ENCODE assay signal across 8 cellular contexts in genomic region chrX:47193475-47194241, GRCh38. TPM values are rescaled to one million over a fixed set of nuclear protein-coding genes. Genes with fewer than 3 reads are reported as not detected.
DNase-seq lines count a peak whose midpoint lies in the region; ATAC-seq, FAIRE-seq and TF ChIP-seq lines count a peak whose summit lies in the region.

TSS of gene UBA1 (plus strand) at chrX:47193829. CDS start at chrX:47198803, 4,974 bp downstream.

- peaks cover 26% of the 10 kb centered on the region for H3F3A ChIP-seq in SU-DHL-6 (ENCODE audit: insufficient read depth)

- H3K27me3 ChIP-seq in SU-DHL-6 (ENCODE audit: low read length) (no peaks in the 10 kb centered on the region), pancreas (peaks cover 0 to 3% (median 0%) of the 10 kb centered on the region in 4 donors), tibial artery (no peaks in the 10 kb centered on the region)

- TF ChIP-seq CTCF in GM12864 (IDR thresholded peaks at IDR 0.05; ENCODE audit: low read depth, low read length, missing control alignments) = peak; percentile 60
- peak; percentile 35 for TF ChIP-seq CTCF in SU-DHL-6 (IDR thresholded peaks at IDR 0.05; ENCODE audit: insufficient read depth, low read length, poor library complexity, severe bottlenecking)
- TF ChIP-seq CTCF in glutamatergic neuron (IDR thresholded peaks at IDR 0.05; ENCODE audit: partially characterized antibody, unreplicated experiment) = peak; percentile 80
- peak; percentile 79 to 95 (median 90) for TF ChIP-seq CTCF in pancreas (IDR thresholded peaks at IDR 0.05)
- peak; percentile 53 to 79 for TF ChIP-seq CTCF in tibial artery (IDR thresholded peaks at IDR 0.05)

- H3K27ac ChIP-seq in SU-DHL-6 (ENCODE audit: low read depth, low read length) (peak within 1 kb of the TSS; percentile 93), pancreas (peak within 1 kb of the TSS; percentile 80 to 91 (median 84)), tibial artery (peak within 1 kb of the TSS; percentile 96 to 98)

- no peaks in the 10 kb centered on the region for H3K27me3 Mint-ChIP-seq in activated naive CD8-positive, alpha-beta T cell treated with anti-CD3 and anti-CD28 coated beads, Interleukin-2, amount 10 ng/mL, durations not matched to agents 7 days and 5 days
- peaks cover 3% of the 10 kb centered on the region for H3K27me3 Mint-ChIP-seq in glutamatergic neuron (ENCODE audit: unreplicated experiment)

- H3K36me3 Mint-ChIP-seq in activated naive CD8-positive, alpha-beta T cell treated with anti-CD3 and anti-CD28 coated beads, Interleukin-2, amount 10 ng/mL, durations not matched to agents 7 days and 5 days = peaks cover 7% of the 10 kb centered on the region
- no peaks in the 10 kb centered on the region for H3K36me3 Mint-ChIP-seq in glutamatergic neuron (ENCODE audit: unreplicated experiment)

- H3K4me2 ChIP-seq in SU-DHL-6 (ENCODE audit: low read depth, low read length, poor library complexity, severe bottlenecking) = peak within 1 kb of the TSS; percentile 91

- H3K4me3 Mint-ChIP-seq in activated naive CD8-positive, alpha-beta T cell treated with anti-CD3 and anti-CD28 coated beads, Interleukin-2, amount 10 ng/mL, durations not matched to agents 7 days and 5 days = peak within 1 kb of the TSS; percentile 95
- H3K4me3 Mint-ChIP-seq in glutamatergic neuron (ENCODE audit: unreplicated experiment) = peak within 1 kb of the TSS; percentile 96

- no peaks in the 10 kb centered on the region for H4K20me1 ChIP-seq in SU-DHL-6 (ENCODE audit: low read depth, low read length)

- H3K79me2 ChIP-seq in SU-DHL-6 (ENCODE audit: insufficient read depth, low read length) = peaks cover 53% of the 10 kb centered on the region

- no peaks in the 10 kb centered on the region for H3K9me3 ChIP-seq in SU-DHL-6 (ENCODE audit: insufficient read depth, low read length)
- H3K9me3 ChIP-seq in pancreas = no peaks in the 10 kb centered on the region
- no peaks in the 10 kb centered on the region for H3K9me3 ChIP-seq in tibial artery

- H3K4me3 ChIP-seq in GM12864 (ENCODE audit: low read depth, low read length) (peak within 1 kb of the TSS; percentile 82), SU-DHL-6 (ENCODE audit: insufficient read depth, low read length, poor library complexity, severe bottlenecking) (peak within 1 kb of the TSS; percentile 99), pancreas (peak within 1 kb of the TSS; percentile 70 to 93 (median 90)), tibial artery (peak within 1 kb of the TSS; percentile 79 to 88)

- H3K27ac Mint-ChIP-seq in activated naive CD8-positive, alpha-beta T cell treated with anti-CD3 and anti-CD28 coated beads, Interleukin-2, amount 10 ng/mL, durations not matched to agents 7 days and 5 days = peak within 1 kb of the TSS; percentile 98
- H3K27ac Mint-ChIP-seq in glutamatergic neuron (ENCODE audit: unreplicated experiment) = peak within 1 kb of the TSS; percentile 96

- H3K9me3 Mint-ChIP-seq in activated naive CD8-positive, alpha-beta T cell treated with anti-CD3 and anti-CD28 coated beads, Interleukin-2, amount 10 ng/mL, durations not matched to agents 7 days and 5 days = no peaks in the 10 kb centered on the region
- H3K9me3 Mint-ChIP-seq in glutamatergic neuron (ENCODE audit: unreplicated experiment) = peaks cover 8% of the 10 kb centered on the region

- H3K9me2 ChIP-seq in SU-DHL-6 (replicated peaks; ENCODE audit: insufficient read depth, low read length) = no peaks in the 10 kb centered on the region

- H3K4me1 ChIP-seq in pancreas = peaks cover 0 to 31% (median 15%) of the 10 kb centered on the region in 3 donors
- peaks cover 0 to 59% (median 34%) of the 10 kb centered on the region in 4 donors for H3K4me1 ChIP-seq in tibial artery

- intact Hi-C loops in pancreas (cut with DNase I) = loop anchor here in 2 of 3 donors (5.0 to 10.0 kb wide), 2 partner anchors 181 to 194 kb away; partner anchors contain the start of gene ZNF157 (in 1 of the 2)
- intact Hi-C loops in tibial artery (cut with DNase I; ENCODE audit: low total_unique reads) = loop anchor here (5.0 to 10.0 kb wide), 2 partner anchors 189 to 451 kb away; no protein-coding TSS in a partner anchor

- DNase-seq in GM12864 (ENCODE audit: low read depth) = peak; percentile 85
- DNase-seq in NCI-H128 (lab: John Stamatoyannopoulos, UW; ENCODE audit: unreplicated experiment) = peak; percentile 97
- DNase-seq in activated naive CD8-positive, alpha-beta T cell treated with anti-CD3 and anti-CD28 coated beads, Interleukin-2, amount 10 ng/mL, durations not matched to agents 7 days and 5 days = peak; percentile 81
- peak; percentile 87 for DNase-seq in glutamatergic neuron
- DNase-seq in pancreas = peak; percentile 89 to 99 (median 98)
- peak; percentile 93 to 94 for DNase-seq in tibial artery

- ATAC-seq in HG02678 (IDR thresholded peaks at IDR 0.05; ENCODE audit: unreplicated experiment) (peak; percentile 67), pancreas (peak; percentile 90 to 94 (median 93))
- peak; percentile 67 for ATAC-seq in activated naive CD8-positive, alpha-beta T cell treated with anti-CD3 and anti-CD28 coated beads, Interleukin-2, amount 10 ng/mL, durations not matched to agents 7 days and 5 days (ENCODE audit: low read depth)

- H3K4me1 Mint-ChIP-seq in activated naive CD8-positive, alpha-beta T cell treated with anti-CD3 and anti-CD28 coated beads, Interleukin-2, amount 10 ng/mL, durations not matched to agents 7 days and 5 days = peaks cover 37% of the 10 kb centered on the region
- peaks cover 16% of the 10 kb centered on the region for H3K4me1 Mint-ChIP-seq in glutamatergic neuron (ENCODE audit: low read depth, unreplicated experiment)

- no peak within 1 kb of the TSS for H2AFZ ChIP-seq in SU-DHL-6 (ENCODE audit: low read depth, low read length, severe bottlenecking)

- peak; percentile 99 for FAIRE-seq in pancreas (lab: Jason Lieb, UNC)

- no peaks in the 10 kb centered on the region for H3K36me3 ChIP-seq in SU-DHL-6 (ENCODE audit: low read length)
- peaks cover 0 to 2% (median under 1%) of the 10 kb centered on the region in 3 donors for H3K36me3 ChIP-seq in pancreas
- H3K36me3 ChIP-seq in tibial artery = peaks cover 0 to 8% (median 8%) of the 10 kb centered on the region in 3 donors

- WGBS in pancreas, 2 donors = 0 to 1% methylated on average over 48 to 52 of the region's 52 CpGs

- peak within 1 kb of the TSS; percentile 94 for H3K9ac ChIP-seq in SU-DHL-6 (ENCODE audit: low read length)

- POLR2A ChIA-PET in activated naive CD8-positive, alpha-beta T cell treated with anti-CD3 and anti-CD28 coated beads, Interleukin-2, amount 10 ng/mL, durations not matched to agents 7 days and 5 days (lab: Charles Lee) = interaction anchor here (0.8 to 1.1 kb wide), 3 partner anchors 189 to 330 kb away, joined by 3 read pairs; no protein-coding TSS in a partner anchor

RNA-seq across cellular contexts. Expression of gene UBA1, which starts in this region (rescaled TPM):
- total RNA-seq in activated naive CD8-positive, alpha-beta T cell treated with anti-CD3 and anti-CD28 coated beads, Interleukin-2, amount 10 ng/mL, durations not matched to agents 7 days and 5 days = 100 to 1,000 TPM; 149 to 155 TPM
- total RNA-seq in glutamatergic neuron (ENCODE audit: unreplicated experiment) (503 TPM), pancreas (100 to 1,000 TPM in 1 of 6 donors, 10 to 100 TPM in 5; 49.0 to 117 (median 64.0) TPM)
- 100 to 1,000 TPM in 1 of 2 donors, 10 to 100 TPM in 1; 62.2 to 101 TPM for polyA plus RNA-seq in pancreas

Comparison
In these comparisons a context has a peak if more than half of its experiments do, and no peak if none do; other contexts are left out.
1. Peak in every context shown above with its lines: DNase-seq, ATAC-seq, H3K4me3 ChIP-seq and H3K27ac ChIP-seq.
2. CTCF ChIP-seq: peak in every context shown above with its lines; median percentile 90 in pancreas; 80 in glutamatergic neuron; 66 in tibial artery; 60 in GM12864; 35 in SU-DHL-6.